ENCODE assay signal across 13 cellular contexts in genomic region chr22:41000941-41001721, GRCh38.
"Had no signal": no experiment of that assay in that cellular context is flagged by ENCODE, and none has a peak within 500 bp of the region (broad histone marks: within the 10 kb centered on the region; RNA-seq: fewer than 3 reads in every experiment).

No MANE protein-coding gene starts in this region.

- H3K4me3 ChIP-seq: prostate gland had no signal

- H3K4me3 Mint-ChIP-seq: activated CD4-positive, alpha-beta T cell treated with anti-CD3 and anti-CD28 coated beads, Interleukin-2, amount 10 ng/mL, durations not matched to agents 7 days and 5 days; brain; naive B cell had no signal

- H3K36me3 Mint-ChIP-seq: brain, naive B cell had no signal

- H3K4me1 ChIP-seq: prostate gland had no signal

- H3K27me3 Mint-ChIP-seq: naive B cell had no signal

- H3K9me3 ChIP-seq: prostate gland had no signal

- ATAC-seq: left ventricle myocardium superior; stimulated activated naive CD8-positive, alpha-beta T cell treated with anti-CD3 and anti-CD28 coated beads, Interleukin-15, Interleukin-2, amounts not matched to agents 100 U/mL and 50 U/mL, for 24 hours had no signal

- H3K27ac ChIP-seq: epithelial cell of prostate, prostate gland had no signal

- DNase-seq: activated CD4-positive, alpha-beta T cell treated with anti-CD3 and anti-CD28 coated beads, Interleukin-2, amount 10 ng/mL, durations not matched to agents 7 days and 5 days; activated CD4-positive, CD25-positive, alpha-beta regulatory T cell; activated naive CD4-positive, alpha-beta T cell treated with anti-CD3 and anti-CD28 coated beads, Interleukin-2, amount 50 U/mL, for 16 hours; amniotic stem cell; effector memory CD4-positive, alpha-beta T cell; left ventricle myocardium superior; midbrain; naive B cell; stimulated activated CD4-positive, alpha-beta T cell treated with anti-CD3 and anti-CD28 coated beads, Interleukin-2, amount 100 ng/mL, for 48 hours; stimulated activated naive CD8-positive, alpha-beta T cell treated with anti-CD3 and anti-CD28 coated beads, Interleukin-15, Interleukin-2, amounts not matched to agents 100 U/mL and 50 U/mL, for 24 hours had no signal

- H3K36me3 ChIP-seq: prostate gland had no signal

- H3K9me3 Mint-ChIP-seq: activated CD4-positive, alpha-beta T cell treated with anti-CD3 and anti-CD28 coated beads, Interleukin-2, amount 10 ng/mL, durations not matched to agents 7 days and 5 days had no signal

- H3K27ac Mint-ChIP-seq: activated CD4-positive, alpha-beta T cell treated with anti-CD3 and anti-CD28 coated beads, Interleukin-2, amount 10 ng/mL, durations not matched to agents 7 days and 5 days; brain had no signal

- H3K4me1 Mint-ChIP-seq: activated CD4-positive, alpha-beta T cell treated with anti-CD3 and anti-CD28 coated beads, Interleukin-2, amount 10 ng/mL, durations not matched to agents 7 days and 5 days; brain; naive B cell had no signal
